8 cellular contexts compared by ENCODE assay signal in the genomic region with DNA sequence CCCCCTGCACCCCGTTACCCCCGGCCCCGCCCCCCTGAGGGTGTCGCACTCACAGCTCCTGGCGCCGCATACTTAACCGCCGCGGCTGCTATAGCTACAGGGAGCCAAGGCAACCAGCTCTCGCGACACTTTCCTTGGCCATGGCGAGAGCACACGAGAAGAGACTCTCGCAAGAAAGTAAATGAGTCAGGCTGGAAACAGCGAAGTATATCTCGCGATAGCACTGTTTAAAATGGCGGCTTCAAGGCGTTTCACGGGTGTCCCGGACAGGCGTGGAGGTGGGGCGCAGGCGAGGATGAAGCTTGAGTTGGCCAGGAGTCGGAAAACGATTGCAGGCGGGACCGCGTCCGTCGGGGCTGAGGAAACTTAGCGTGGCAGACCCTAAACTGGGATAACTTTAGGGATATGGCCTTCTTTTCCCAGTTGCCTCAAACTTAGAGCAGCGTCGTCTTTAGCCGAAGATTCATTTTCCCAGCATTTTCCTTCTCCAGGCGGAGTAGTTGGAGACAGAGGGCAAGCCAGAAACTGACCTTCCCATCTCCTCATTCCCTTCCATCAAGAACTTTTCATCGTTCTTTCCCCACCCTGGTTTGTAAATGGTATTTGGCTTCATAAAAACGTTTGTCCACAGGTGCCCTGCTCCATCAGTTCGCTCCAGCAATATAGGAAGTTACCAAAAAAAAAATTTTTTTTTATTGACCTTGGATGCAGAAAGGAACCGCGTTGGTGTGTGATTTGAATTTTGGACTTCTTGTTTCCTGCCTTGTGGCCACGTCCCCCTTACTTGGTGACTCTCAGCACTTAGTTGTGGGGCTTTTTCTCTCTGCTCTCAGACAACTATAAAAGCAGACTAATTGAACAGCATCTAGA. TPM values are rescaled to one million over a fixed set of nuclear protein-coding genes. Genes with fewer than 3 reads are reported as not detected.
A peak's percentile ranks its signal among the peaks of the same experiment; 100 is the strongest.
DNase-seq lines count a peak whose midpoint lies in the region; ATAC-seq and TF ChIP-seq lines count a peak whose summit lies in the region.

No MANE protein-coding gene starts in this region.

- DNase-seq in GM13976 (ENCODE audit: low spot score), result peak; percentile 98
- peak; percentile 87 for DNase-seq in NCI-H1436 treated with DMSO at 0.1 percent for 48 hours (lab: John Stamatoyannopoulos, UW)
- DNase-seq in T follicular helper cell (ENCODE audit: low read depth), result peak; percentile 93
- DNase-seq in amniotic stem cell (lab: John Stamatoyannopoulos, UW), result peak; percentile 97
- peak; percentile 91 for DNase-seq in left ventricle myocardium inferior
- peak; percentile 97 for DNase-seq in posterior vena cava (ENCODE audit: low spot score)
- DNase-seq in upper lobe of right lung, result peak; percentile 96

- in situ Hi-C loops in GM13976 (cut with MboI; ENCODE audit: low sequenced_read_pairs, unreplicated experiment), result no loop called here

- ATAC-seq in HG02852 (IDR thresholded peaks at IDR 0.05; ENCODE audit: unreplicated experiment), result peak; percentile 98
- peak; percentile 97 for ATAC-seq in upper lobe of right lung

- H3K4me3 ChIP-seq in left ventricle myocardium inferior (peak overlapping the region; percentile 95), upper lobe of right lung (peak overlapping the region; percentile 77)

- H3K27me3 ChIP-seq in left ventricle myocardium inferior (ENCODE audit: low read depth) (no peaks in the 10 kb centered on the region), upper lobe of right lung (no peaks in the 10 kb centered on the region)

- peaks cover 21% of the 10 kb centered on the region for H3K4me1 ChIP-seq in left ventricle myocardium inferior
- peaks cover 5% of the 10 kb centered on the region for H3K4me1 ChIP-seq in upper lobe of right lung

- TF ChIP-seq CTCF in GM13976 (IDR thresholded peaks at IDR 0.05; ENCODE audit: borderline replicate concordance, control extremely low read depth, extremely low read depth, insufficient read depth, missing control alignments) (no peak), left ventricle myocardium inferior (IDR thresholded peaks at IDR 0.05; ENCODE audit: borderline replicate concordance) (no peak), upper lobe of right lung (IDR thresholded peaks at IDR 0.05) (no peak)

- H3K9me3 ChIP-seq in left ventricle myocardium inferior (replicated peaks) (no peaks in the 10 kb centered on the region), upper lobe of right lung (no peaks in the 10 kb centered on the region)

- H3K36me3 ChIP-seq in left ventricle myocardium inferior (no peaks in the 10 kb centered on the region), upper lobe of right lung (no peaks in the 10 kb centered on the region)

- H3K27ac ChIP-seq in left ventricle myocardium inferior (replicated peaks), result peak overlapping the region; percentile 77
- H3K27ac ChIP-seq in upper lobe of right lung, result peak overlapping the region; percentile 84

- intact Hi-C loops in left ventricle myocardium inferior (cut with micrococcal nuclease), result no loop called here
- intact Hi-C loops in posterior vena cava (cut with DNase I), result no loop called here
- intact Hi-C loops in upper lobe of right lung (cut with DNase I), result no loop called here

RNA-seq across cellular contexts. Expression of a gene that starts 15.2 kb away (rescaled TPM):
- total RNA-seq in left ventricle myocardium inferior (4.8 TPM), posterior vena cava (1 to 10 TPM; 2.8 to 3.3 TPM), upper lobe of right lung (5.2 TPM)

RNA-seq across cellular contexts. Expression of a gene that starts 29.7 kb away (rescaled TPM):
- total RNA-seq in left ventricle myocardium inferior (290 TPM), posterior vena cava (1 to 10 TPM; 3.1 to 4.7 TPM), upper lobe of right lung (5.9 TPM)

RNA-seq across cellular contexts. Expression of a gene that starts 35.0 kb away (rescaled TPM):
- total RNA-seq in left ventricle myocardium inferior (19.6 TPM), posterior vena cava (10 to 100 TPM; 53.9 to 58.3 TPM), upper lobe of right lung (114 TPM)

Comparison
In these comparisons a context has a peak if more than half of its experiments do, and no peak if none do; other contexts are left out.
1. Peak in every context shown above with its lines: DNase-seq, ATAC-seq, H3K4me3 ChIP-seq and H3K27ac ChIP-seq.
2. RNA of a gene that starts 29.7 kb away (total RNA-seq): 290 TPM in left ventricle myocardium inferior (single experiment); 5.9 TPM in upper lobe of right lung (single experiment) and 3.1 to 4.7 TPM in posterior vena cava; every median in the first group is over 10 times any median in the second.